In the genomic region with DNA sequence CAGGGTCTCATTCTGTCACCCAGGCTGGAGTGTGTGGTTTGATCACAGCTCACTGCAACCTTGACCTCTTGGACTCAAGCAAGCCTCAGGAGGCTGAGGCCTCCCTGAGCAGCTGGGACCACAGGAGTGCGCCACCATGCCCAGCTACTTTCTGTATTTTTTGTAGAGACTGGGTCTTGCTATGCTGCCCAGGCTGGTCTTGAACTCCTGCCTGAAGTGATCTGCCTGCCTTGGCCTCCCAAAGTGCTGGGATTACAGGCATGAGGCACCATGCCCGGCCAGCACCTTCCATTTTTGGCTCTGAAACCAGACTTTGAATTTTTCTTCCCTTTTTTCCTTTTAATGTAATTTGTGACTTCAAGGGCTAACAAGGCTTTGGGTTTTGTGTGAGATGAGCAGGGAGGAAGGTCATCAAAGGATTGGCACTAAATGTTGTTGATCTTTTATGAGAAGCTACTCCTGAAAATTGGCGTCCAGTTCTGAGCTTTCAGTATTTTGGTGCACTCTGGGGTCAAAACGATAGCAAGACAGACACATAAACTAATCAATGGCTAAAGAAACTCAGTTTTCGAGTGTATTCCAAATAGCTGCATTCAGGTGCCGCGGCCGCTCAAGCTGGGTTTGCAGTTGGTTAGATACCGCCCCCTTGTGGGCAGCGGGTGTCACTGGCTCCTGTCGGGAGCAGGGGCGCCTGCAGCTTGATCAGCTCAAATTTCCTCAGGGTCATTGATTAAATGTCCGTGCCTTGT, we compare ENCODE assay signal across 8 cellular contexts. TPM values are rescaled to one million over a fixed set of nuclear protein-coding genes. Genes with fewer than 3 reads are reported as not detected.
DNase-seq lines count a peak whose midpoint lies in the region; ATAC-seq and TF ChIP-seq lines count a peak whose summit lies in the region.

No MANE protein-coding gene starts in this region.

- no peaks in the 10 kb centered on the region for H3K4me1 ChIP-seq in right lobe of liver

- H3K36me3 ChIP-seq in right lobe of liver = no peaks in the 10 kb centered on the region

- peaks cover 8% of the 10 kb centered on the region for H3K4me1 Mint-ChIP-seq in activated CD4-positive, alpha-beta T cell treated with anti-CD3 and anti-CD28 coated beads, Interleukin-2, amount 10 ng/mL, durations not matched to agents 24 days and 14 days

- no peaks in the 10 kb centered on the region for H3K27me3 ChIP-seq in right lobe of liver

- WGBS in right lobe of liver (ENCODE audit: insufficient coverage, low coverage, low lambda C conversion rate, missing lambda C conversion rate) = 4% methylated on average over 12 of the region's 13 CpGs

- no peak overlapping the region for H3K27ac ChIP-seq in coronary artery
- no peak overlapping the region for H3K27ac ChIP-seq in right lobe of liver

- no peaks in the 10 kb centered on the region for H3K9me3 Mint-ChIP-seq in activated CD4-positive, alpha-beta T cell treated with anti-CD3 and anti-CD28 coated beads, Interleukin-2, amount 10 ng/mL, durations not matched to agents 24 days and 14 days

- H3K4me3 ChIP-seq in coronary artery = peak overlapping the region; percentile 33
- H3K4me3 ChIP-seq in right lobe of liver = no peak overlapping the region

- ATAC-seq in GM18511 (IDR thresholded peaks at IDR 0.05; ENCODE audit: unreplicated experiment) (peak; percentile 78), HG03097 (IDR thresholded peaks at IDR 0.05; ENCODE audit: low FRiP score, unreplicated experiment) (peak; percentile 79), right lobe of liver (peak; percentile 95 to 99 (median 98))

- no peaks in the 10 kb centered on the region for H3K36me3 Mint-ChIP-seq in activated CD4-positive, alpha-beta T cell treated with anti-CD3 and anti-CD28 coated beads, Interleukin-2, amount 10 ng/mL, durations not matched to agents 24 days and 14 days (ENCODE audit: low read depth)

- peak; percentile 90 for TF ChIP-seq CTCF in coronary artery (IDR thresholded peaks at IDR 0.05)
- peak; percentile 91 to 100 (median 98) for TF ChIP-seq CTCF in right lobe of liver (IDR thresholded peaks at IDR 0.05)

- no peak overlapping the region for H3K4me3 Mint-ChIP-seq in activated CD4-positive, alpha-beta T cell treated with anti-CD3 and anti-CD28 coated beads, Interleukin-2, amount 10 ng/mL, durations not matched to agents 24 days and 14 days

- H3K27ac Mint-ChIP-seq in activated CD4-positive, alpha-beta T cell treated with anti-CD3 and anti-CD28 coated beads, Interleukin-2, amount 10 ng/mL, durations not matched to agents 24 days and 14 days = no peak overlapping the region

- TF ChIP-seq POLR2A in right lobe of liver (IDR thresholded peaks at IDR 0.05) = no peak

- peaks cover 31% of the 10 kb centered on the region for H3K27me3 Mint-ChIP-seq in activated CD4-positive, alpha-beta T cell treated with anti-CD3 and anti-CD28 coated beads, Interleukin-2, amount 10 ng/mL, durations not matched to agents 24 days and 14 days

- intact Hi-C loops in activated CD4-positive, alpha-beta T cell treated with anti-CD3 and anti-CD28 coated beads, Interleukin-2, amount 10 ng/mL, durations not matched to agents 24 days and 14 days (cut with micrococcal nuclease) = loop anchor here (1.0 to 5.0 kb wide), 2 partner anchors 55 to 136 kb away; no protein-coding TSS in a partner anchor
- intact Hi-C loops in right lobe of liver (cut with DNase I) = loop anchor here (5.0 kb wide), 2 partner anchors 135 to 140 kb away; no protein-coding TSS in a partner anchor

- in situ Hi-C loops in ACHN (cut with HindIII; ENCODE audit: low pct_ligation_motif_present, low pct_unique_long_range_greater_than_20kb, low sequenced_read_pairs) = no loop called here

- DNase-seq in ACHN (peak; percentile 72), NCI-H446 treated with DMSO at 0.1 percent for 48 hours (lab: John Stamatoyannopoulos, UW) (peak; percentile 67), coronary artery (ENCODE audit: low spot score) (no peak), right lobe of liver (peak; percentile 77 to 80 (median 79))
- peak; percentile 94 for DNase-seq in activated CD4-positive, alpha-beta T cell treated with anti-CD3 and anti-CD28 coated beads, Interleukin-2, amount 10 ng/mL, durations not matched to agents 24 days and 14 days
- DNase-seq in stimulated activated CD4-positive, alpha-beta T cell treated with anti-CD3 and anti-CD28 coated beads, TNF-alpha, amount 100 ng/mL, for 24 hours (ENCODE audit: low read depth in 3 of 3) = peak; percentile 68 to 79 (median 72)

- no peaks in the 10 kb centered on the region for H3K9me3 ChIP-seq in right lobe of liver

RNA-seq across cellular contexts. Expression of a gene that starts 51.9 kb away (rescaled TPM):
- total RNA-seq in activated CD4-positive, alpha-beta T cell treated with anti-CD3 and anti-CD28 coated beads, Interleukin-2, amount 10 ng/mL, durations not matched to agents 24 days and 14 days = 0.05 and 0.12 TPM in 2 replicates
- 1 to 10 TPM in 1 of 6 experiments, under 1 TPM in 5; 0.17 to 1.2 (median 0.51) TPM for total RNA-seq in right lobe of liver
